In genomic region chr2:142973822-142974207, GRCh38 we compare ENCODE assay signal across 15 cellular contexts.
DNase-seq lines count a peak whose midpoint lies in the region; ATAC-seq and TF ChIP-seq lines count a peak whose summit lies in the region.
"Had no signal": no experiment of that assay in that cellular context is flagged by ENCODE, and none has a peak within 500 bp of the region (broad histone marks: within the 10 kb centered on the region; RNA-seq: fewer than 3 reads in every experiment).

No MANE protein-coding gene starts in this region.

- ATAC-seq in GM18870 (IDR thresholded peaks at IDR 0.05; ENCODE audit: unreplicated experiment): peak; percentile 18
- peak; percentile 27 for ATAC-seq in HG03442 (IDR thresholded peaks at IDR 0.05; ENCODE audit: unreplicated experiment)
- ATAC-seq: gastroesophageal sphincter, left colon had no signal

- no peaks in the 10 kb centered on the region for H3K36me3 Mint-ChIP-seq in mesothelial cell of epicardium
- H3K36me3 Mint-ChIP-seq in glutamatergic neuron (ENCODE audit: unreplicated experiment): no peaks in the 10 kb centered on the region
- H3K36me3 Mint-ChIP-seq: activated naive CD4-positive, alpha-beta T cell treated with anti-CD3 and anti-CD28 coated beads, Interleukin-2, amount 50 U/mL, for 24 hours had no signal

- in situ Hi-C loops in brain microvascular endothelial cell (cut with HindIII; ENCODE audit: low pct_ligation_motif_present, low sequenced_read_pairs): no loop called here

- no peaks in the 10 kb centered on the region for H3K27me3 Mint-ChIP-seq in mesothelial cell of epicardium (ENCODE audit: low read depth)
- peaks cover 4% of the 10 kb centered on the region for H3K27me3 Mint-ChIP-seq in glutamatergic neuron (ENCODE audit: unreplicated experiment)
- H3K27me3 Mint-ChIP-seq: activated naive CD4-positive, alpha-beta T cell treated with anti-CD3 and anti-CD28 coated beads, Interleukin-2, amount 50 U/mL, for 24 hours had no signal

- H3K4me3 ChIP-seq in brain microvascular endothelial cell (ENCODE audit: low read depth, low read length): no peak overlapping the region
- H3K4me3 ChIP-seq: gastroesophageal sphincter had no signal

- no peak for TF ChIP-seq CTCF in brain microvascular endothelial cell (IDR thresholded peaks at IDR 0.05; ENCODE audit: low read depth, low read length, missing control alignments)
- no peak for TF ChIP-seq CTCF in mesothelial cell of epicardium (IDR thresholded peaks at IDR 0.05; ENCODE audit: unreplicated experiment)
- TF ChIP-seq CTCF in glutamatergic neuron (IDR thresholded peaks at IDR 0.05; ENCODE audit: partially characterized antibody, unreplicated experiment): no peak

- H3K9me3 Mint-ChIP-seq in mesothelial cell of epicardium (no peaks in the 10 kb centered on the region), glutamatergic neuron (ENCODE audit: unreplicated experiment) (peaks cover 2% of the 10 kb centered on the region)
- H3K9me3 Mint-ChIP-seq: activated naive CD4-positive, alpha-beta T cell treated with anti-CD3 and anti-CD28 coated beads, Interleukin-2, amount 50 U/mL, for 24 hours; neural crest cell; T-helper 1 cell treated with Interleukin-12 subunit alpha and Interleukin-12 subunit beta and Interleukin-4 antibody, amounts not matched to agents 30 μg/mL and 1 μg/mL, for 36 hours had no signal

- H3K27ac Mint-ChIP-seq in mesothelial cell of epicardium (peak overlapping the region; percentile 68), glutamatergic neuron (ENCODE audit: unreplicated experiment) (no peak overlapping the region)
- H3K27ac Mint-ChIP-seq: activated naive CD4-positive, alpha-beta T cell treated with anti-CD3 and anti-CD28 coated beads, Interleukin-2, amount 50 U/mL, for 24 hours; T-helper 1 cell treated with Interleukin-12 subunit alpha and Interleukin-12 subunit beta and Interleukin-4 antibody, amounts not matched to agents 30 μg/mL and 1 μg/mL, for 36 hours had no signal

- no peaks in the 10 kb centered on the region for H3K27me3 ChIP-seq in brain microvascular endothelial cell (replicated peaks)
- H3K27me3 ChIP-seq: gastroesophageal sphincter had no signal

- peak overlapping the region; percentile 67 for H3K27ac ChIP-seq in brain microvascular endothelial cell
- H3K27ac ChIP-seq: gastroesophageal sphincter had no signal

- H3K4me3 Mint-ChIP-seq in mesothelial cell of epicardium (no peak overlapping the region), glutamatergic neuron (ENCODE audit: unreplicated experiment) (no peak overlapping the region)
- H3K4me3 Mint-ChIP-seq: activated naive CD4-positive, alpha-beta T cell treated with anti-CD3 and anti-CD28 coated beads, Interleukin-2, amount 50 U/mL, for 24 hours; neural crest cell; T-helper 1 cell treated with Interleukin-12 subunit alpha and Interleukin-12 subunit beta and Interleukin-4 antibody, amounts not matched to agents 30 μg/mL and 1 μg/mL, for 36 hours had no signal

- peaks cover 29% of the 10 kb centered on the region for H3K4me1 Mint-ChIP-seq in mesothelial cell of epicardium
- peaks cover 4% of the 10 kb centered on the region for H3K4me1 Mint-ChIP-seq in glutamatergic neuron (ENCODE audit: low read depth, unreplicated experiment)
- H3K4me1 Mint-ChIP-seq: activated naive CD4-positive, alpha-beta T cell treated with anti-CD3 and anti-CD28 coated beads, Interleukin-2, amount 50 U/mL, for 24 hours had no signal

- DNase-seq in brain microvascular endothelial cell (no peak), mesothelial cell of epicardium (ENCODE audit: low spot score in 2 of 2, unreplicated experiment in 2 of 2) (no peak), OCI-M2 (lab: John Stamatoyannopoulos, UW; ENCODE audit: unreplicated experiment) (no peak), dermis blood vessel endothelial cell (no peak), glutamatergic neuron (no peak)
- DNase-seq in stimulated activated naive CD4-positive, alpha-beta T cell (lab: John Stamatoyannopoulos, UW): no peak
- DNase-seq: cortex of kidney, left colon, NCI-H187 treated with DMSO at 0.1 percent for 48 hours had no signal

- H3K36me3 ChIP-seq in brain microvascular endothelial cell (replicated peaks): no peaks in the 10 kb centered on the region
- H3K36me3 ChIP-seq: gastroesophageal sphincter had no signal
